32 cellular contexts compared by ENCODE assay signal in genomic region chr20:40816039-40816352, GRCh38.
"Had no signal": no experiment of that assay in that cellular context is flagged by ENCODE, and none has a peak within 500 bp of the region (broad histone marks: within the 10 kb centered on the region; RNA-seq: fewer than 3 reads in every experiment).

No MANE protein-coding gene starts in this region.

- H3K4me3 ChIP-seq: ascending aorta, esophagus muscularis mucosa, gastrocnemius medialis had no signal

- H3K36me3 ChIP-seq: ascending aorta, brain microvascular endothelial cell, esophagus muscularis mucosa, gastrocnemius medialis, WERI-Rb-1 had no signal

- H3K27ac Mint-ChIP-seq: activated B cell treated with CpG ODN at 0.5 μM for 24 hours; activated CD8-positive, alpha-beta memory T cell treated with anti-CD3 and anti-CD28 coated beads, Interleukin-2, amount 10 ng/mL, durations not matched to agents 7 days and 5 days; activated CD8-positive, alpha-beta T cell treated with anti-CD3 and anti-CD28 coated beads for 36 hours; activated naive CD4-positive, alpha-beta T cell treated with anti-CD3 and anti-CD28 coated beads, Interleukin-2, amount 10 ng/mL, durations not matched to agents 7 days and 5 days; activated naive CD8-positive, alpha-beta T cell treated with anti-CD3 and anti-CD28 coated beads, Interleukin-2, amount 10 ng/mL, durations not matched to agents 7 days and 5 days; activated T-cell treated with anti-CD3 and anti-CD28 coated beads, Interleukin-2, amount 50 U/mL, for 24 hours; activated T-cell treated with anti-CD3 and anti-CD28 coated beads, Interleukin-2, amount 50 U/mL, for 72 hours; effector memory CD8-positive, alpha-beta T cell; T-helper 17 cell; T-helper 2 cell treated with Interferon-gamma antibody and Interleukin-4, amounts not matched to agents 5 μg/mL and 100 μg/mL, for 36 hours had no signal

- DNase-seq: activated B cell treated with CpG ODN at 0.5 μM for 24 hours; activated CD4-positive, alpha-beta T cell treated with anti-CD3 and anti-CD28 coated beads for 48 hours; activated CD4-positive, alpha-beta T cell treated with anti-CD3 and anti-CD28 coated beads, Interleukin-2, amount 50 U/mL, for 1 hour; activated CD4-positive, alpha-beta T cell treated with anti-CD3 and anti-CD28 coated beads, Interleukin-2, amount 50 U/mL, for 48 hours; activated CD8-positive, alpha-beta memory T cell treated with anti-CD3 and anti-CD28 coated beads, Interleukin-2, amount 50 U/mL, for 48 hours; activated CD8-positive, alpha-beta T cell treated with anti-CD3 and anti-CD28 coated beads for 36 hours; activated gamma-delta T cell; activated naive CD4-positive, alpha-beta T cell; activated naive CD4-positive, alpha-beta T cell treated with anti-CD3 and anti-CD28 coated beads, Interleukin-2, amount 10 ng/mL, durations not matched to agents 7 days and 5 days; activated naive CD8-positive, alpha-beta T cell treated with anti-CD3 and anti-CD28 coated beads, Interleukin-2, amount 10 ng/mL, durations not matched to agents 7 days and 5 days; activated T-cell treated with anti-CD3 and anti-CD28 coated beads for 4 hours; activated T-cell treated with anti-CD3 and anti-CD28 coated beads, Interleukin-2, amount 50 U/mL, for 24 hours; activated T-cell treated with anti-CD3 and anti-CD28 coated beads, Interleukin-2, amount 50 U/mL, for 72 hours; brain microvascular endothelial cell; cortex of kidney; dermis blood vessel endothelial cell; effector CD4-positive, alpha-beta T cell; effector memory CD8-positive, alpha-beta T cell; erythroblast; foreskin keratinocyte; gastrocnemius medialis; T-helper 1 cell; T-helper 17 cell; T1000; WERI-Rb-1 had no signal

- H3K9me3 ChIP-seq: ascending aorta, esophagus muscularis mucosa, gastrocnemius medialis had no signal

- H3K36me3 Mint-ChIP-seq: activated CD8-positive, alpha-beta memory T cell treated with anti-CD3 and anti-CD28 coated beads, Interleukin-2, amount 10 ng/mL, durations not matched to agents 7 days and 5 days; activated naive CD4-positive, alpha-beta T cell treated with anti-CD3 and anti-CD28 coated beads, Interleukin-2, amount 10 ng/mL, durations not matched to agents 7 days and 5 days; activated naive CD8-positive, alpha-beta T cell treated with anti-CD3 and anti-CD28 coated beads, Interleukin-2, amount 10 ng/mL, durations not matched to agents 7 days and 5 days had no signal

- H3K4me1 ChIP-seq: ascending aorta, esophagus muscularis mucosa, foreskin keratinocyte, gastrocnemius medialis had no signal

- H3K27me3 ChIP-seq: ascending aorta, brain microvascular endothelial cell, foreskin keratinocyte, gastrocnemius medialis had no signal

- H3K27ac ChIP-seq: ascending aorta, brain microvascular endothelial cell, esophagus muscularis mucosa, foreskin keratinocyte, gastrocnemius medialis, WERI-Rb-1 had no signal

- H3K9me3 Mint-ChIP-seq: activated naive CD4-positive, alpha-beta T cell treated with anti-CD3 and anti-CD28 coated beads, Interleukin-2, amount 10 ng/mL, durations not matched to agents 7 days and 5 days; activated T-cell treated with anti-CD3 and anti-CD28 coated beads, Interleukin-2, amount 50 U/mL, for 24 hours; effector memory CD8-positive, alpha-beta T cell; T-helper 2 cell treated with Interferon-gamma antibody and Interleukin-4, amounts not matched to agents 5 μg/mL and 100 μg/mL, for 36 hours had no signal

- ATAC-seq: activated CD4-positive, CD25-positive, alpha-beta regulatory T cell treated with anti-CD3 and anti-CD28 coated beads, Interleukin-2, amount 50 U/mL, for 24 hours; activated CD8-positive, alpha-beta memory T cell treated with anti-CD3 and anti-CD28 coated beads, Interleukin-2, amount 10 ng/mL, durations not matched to agents 7 days and 5 days; activated CD8-positive, alpha-beta T cell treated with anti-CD3 and anti-CD28 coated beads for 36 hours; activated naive CD4-positive, alpha-beta T cell treated with anti-CD3 and anti-CD28 coated beads, Interleukin-2, amount 50 U/mL, for 72 hours; activated T-cell treated with anti-CD3 and anti-CD28 coated beads, Interleukin-2, amount 50 U/mL, for 72 hours; effector memory CD8-positive, alpha-beta T cell; foreskin keratinocyte; gastrocnemius medialis; T-helper 17 cell had no signal

- H3K4me3 Mint-ChIP-seq: activated B cell treated with CpG ODN at 0.5 μM for 24 hours; activated CD8-positive, alpha-beta memory T cell treated with anti-CD3 and anti-CD28 coated beads, Interleukin-2, amount 10 ng/mL, durations not matched to agents 7 days and 5 days; activated CD8-positive, alpha-beta T cell treated with anti-CD3 and anti-CD28 coated beads for 36 hours; activated naive CD4-positive, alpha-beta T cell treated with anti-CD3 and anti-CD28 coated beads, Interleukin-2, amount 10 ng/mL, durations not matched to agents 7 days and 5 days; activated naive CD8-positive, alpha-beta T cell treated with anti-CD3 and anti-CD28 coated beads, Interleukin-2, amount 10 ng/mL, durations not matched to agents 7 days and 5 days; activated T-cell treated with anti-CD3 and anti-CD28 coated beads, Interleukin-2, amount 50 U/mL, for 24 hours; activated T-cell treated with anti-CD3 and anti-CD28 coated beads, Interleukin-2, amount 50 U/mL, for 72 hours; central memory CD8-positive, alpha-beta T cell; effector memory CD8-positive, alpha-beta T cell; T-helper 17 cell; T-helper 2 cell treated with Interferon-gamma antibody and Interleukin-4, amounts not matched to agents 5 μg/mL and 100 μg/mL, for 36 hours had no signal

- H3K27me3 Mint-ChIP-seq: activated CD8-positive, alpha-beta memory T cell treated with anti-CD3 and anti-CD28 coated beads, Interleukin-2, amount 10 ng/mL, durations not matched to agents 7 days and 5 days; activated CD8-positive, alpha-beta T cell treated with anti-CD3 and anti-CD28 coated beads for 36 hours; activated T-cell treated with anti-CD3 and anti-CD28 coated beads, Interleukin-2, amount 50 U/mL, for 24 hours had no signal

- H3K4me1 Mint-ChIP-seq: activated B cell treated with CpG ODN at 0.5 μM for 24 hours; activated CD8-positive, alpha-beta memory T cell treated with anti-CD3 and anti-CD28 coated beads, Interleukin-2, amount 10 ng/mL, durations not matched to agents 7 days and 5 days; activated naive CD4-positive, alpha-beta T cell treated with anti-CD3 and anti-CD28 coated beads, Interleukin-2, amount 10 ng/mL, durations not matched to agents 7 days and 5 days; activated naive CD8-positive, alpha-beta T cell treated with anti-CD3 and anti-CD28 coated beads, Interleukin-2, amount 10 ng/mL, durations not matched to agents 7 days and 5 days; central memory CD8-positive, alpha-beta T cell had no signal
